ENCODE assay signal across 1 cellular context in genomic region chr13:51534075-51534817, GRCh38.
TF ChIP-seq lines count a peak whose summit lies in the region.

No MANE protein-coding gene starts in this region.

TF ChIP-seq in GM12878, 131 proteins besides CTCF, POLR2A, EP300 and RAD21 (continued from another document):
- TF ChIP-seq SKIL (IDR thresholded peaks at IDR 0.05; ENCODE audit: low read depth, poor library complexity, severe bottlenecking) (no peak), NR2F1 (conservative IDR thresholded peaks at IDR 0.05) (no peak), RFX5 (IDR thresholded peaks at IDR 0.05; ENCODE audit: low read depth, low read length) (no peak), EED (IDR thresholded peaks at IDR 0.05; ENCODE audit: low read depth) (peak; percentile 56), PAX5 (IDR thresholded peaks at IDR 0.05; ENCODE audit: borderline replicate concordance, low read depth, low read length) (no peak), ELK1 (IDR thresholded peaks at IDR 0.05; ENCODE audit: low read depth, low read length) (no peak), RUNX3 (IDR thresholded peaks at IDR 0.05; ENCODE audit: low read length) (peak; percentile 58), IRF5 (IDR thresholded peaks at IDR 0.05; ENCODE audit: borderline replicate concordance) (no peak), PRDM15 (CRISPR knock-in tag; IDR thresholded peaks at IDR 0.05) (no peak), CHD2 (IDR thresholded peaks at IDR 0.05; ENCODE audit: borderline replicate concordance, low read depth, low read length) (no peak)
